Comparison of ENCODE assay signal across 21 cellular contexts in the genomic region with DNA sequence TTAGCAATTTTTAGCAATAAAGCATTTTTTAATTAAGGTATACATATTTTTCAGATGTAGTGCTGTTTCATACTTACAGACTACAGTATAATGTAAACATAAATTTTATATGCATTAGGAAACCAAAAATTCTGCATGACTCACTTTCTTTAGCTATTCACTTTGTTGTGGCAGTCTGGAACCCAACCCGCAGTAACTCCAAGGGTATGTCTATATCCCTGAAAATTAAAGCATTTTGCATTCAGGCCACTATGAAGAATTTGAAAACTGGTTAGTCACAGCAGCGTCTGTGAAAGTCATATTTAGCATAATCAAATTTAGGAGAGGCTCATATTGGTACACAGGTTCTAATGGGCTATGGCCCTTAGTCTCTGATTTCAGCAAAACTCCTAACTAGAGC. TPM values are rescaled to one million over a fixed set of nuclear protein-coding genes. Genes with fewer than 3 reads are reported as not detected.
DNase-seq lines count a peak whose midpoint lies in the region; ATAC-seq, FAIRE-seq and TF ChIP-seq lines count a peak whose summit lies in the region.
"Had no signal": no experiment of that assay in that cellular context is flagged by ENCODE, and none has a peak within 500 bp of the region (broad histone marks: within the 10 kb centered on the region; RNA-seq: fewer than 3 reads in every experiment).

No MANE protein-coding gene starts in this region.

- H4K20me1 ChIP-seq in astrocyte (ENCODE audit: insufficient read depth, low read length), result no peaks in the 10 kb centered on the region

- H3K36me3 ChIP-seq in astrocyte (ENCODE audit: insufficient read depth, low read length) (no peaks in the 10 kb centered on the region), suprapubic skin (no peaks in the 10 kb centered on the region)
- H3K36me3 ChIP-seq: SJCRH30 had no signal

- H3K4me3 ChIP-seq in astrocyte (ENCODE audit: insufficient read depth, low read depth, low read length), result no peak overlapping the region
- no peak overlapping the region for H3K4me3 ChIP-seq in suprapubic skin
- H3K4me3 ChIP-seq: SJCRH30 had no signal

- peaks cover 18% of the 10 kb centered on the region for H3K9me3 Mint-ChIP-seq in HFFc6
- H3K9me3 Mint-ChIP-seq in astrocyte (ENCODE audit: unreplicated experiment), result peaks cover 10% of the 10 kb centered on the region

- TF ChIP-seq CTCF in HFFc6 (IDR thresholded peaks at IDR 0.05), result no peak
- no peak for TF ChIP-seq CTCF in astrocyte (IDR thresholded peaks at IDR 0.05; ENCODE audit: insufficient read depth, low read depth, low read length)
- TF ChIP-seq CTCF in suprapubic skin (IDR thresholded peaks at IDR 0.05), result no peak

- no peaks in the 10 kb centered on the region for H3K79me2 ChIP-seq in astrocyte (ENCODE audit: insufficient read depth, low read length)

- no peak overlapping the region for H3K9ac ChIP-seq in astrocyte (ENCODE audit: low read length)

- TF ChIP-seq EP300 in suprapubic skin (IDR thresholded peaks at IDR 0.05), result no peak

- H3K4me1 ChIP-seq in astrocyte (ENCODE audit: insufficient read depth, low read length) (no peaks in the 10 kb centered on the region), suprapubic skin (peaks cover 40% of the 10 kb centered on the region)
- H3K4me1 ChIP-seq: SJCRH30 had no signal

- H3K27me3 Mint-ChIP-seq in HFFc6 (ENCODE audit: insufficient read depth) (no peaks in the 10 kb centered on the region), astrocyte (ENCODE audit: low read depth, unreplicated experiment) (no peaks in the 10 kb centered on the region)

- H3K27me3 ChIP-seq in astrocyte (ENCODE audit: insufficient read depth, low read length) (no peaks in the 10 kb centered on the region), suprapubic skin (no peaks in the 10 kb centered on the region)
- H3K27me3 ChIP-seq: SJCRH30 had no signal

- H3K27ac Mint-ChIP-seq in HFFc6 (no peak overlapping the region), astrocyte (ENCODE audit: unreplicated experiment) (peak overlapping the region; percentile 20)
- H3K27ac Mint-ChIP-seq: CD14-positive monocyte had no signal

- peaks cover 19% of the 10 kb centered on the region for H3K36me3 Mint-ChIP-seq in HFFc6 (ENCODE audit: low read depth)
- no peaks in the 10 kb centered on the region for H3K36me3 Mint-ChIP-seq in astrocyte (ENCODE audit: low read depth, unreplicated experiment)
- H3K36me3 Mint-ChIP-seq: CD14-positive monocyte had no signal

- H3K4me3 Mint-ChIP-seq in HFFc6 (no peak overlapping the region), astrocyte (ENCODE audit: unreplicated experiment) (no peak overlapping the region)
- H3K4me3 Mint-ChIP-seq: CD14-positive monocyte had no signal

- no peak overlapping the region for H3K27ac ChIP-seq in astrocyte (ENCODE audit: low read depth, low read length)
- peak overlapping the region; percentile 45 for H3K27ac ChIP-seq in suprapubic skin
- H3K27ac ChIP-seq: HL-60, SJCRH30 had no signal

- H2AFZ ChIP-seq in astrocyte (ENCODE audit: low read depth, low read length), result no peak overlapping the region

- H3K4me1 Mint-ChIP-seq in HFFc6 (ENCODE audit: low read depth) (peaks cover 41% of the 10 kb centered on the region), astrocyte (ENCODE audit: low read depth, unreplicated experiment) (peaks cover 28% of the 10 kb centered on the region)
- H3K4me1 Mint-ChIP-seq: CD14-positive monocyte had no signal

- no peaks in the 10 kb centered on the region for H3K9me3 ChIP-seq in astrocyte (ENCODE audit: insufficient read depth, low read depth, low read length)
- no peaks in the 10 kb centered on the region for H3K9me3 ChIP-seq in suprapubic skin

- ATAC-seq in esophagus mucosa (peak; percentile 27), GM21528 (IDR thresholded peaks at IDR 0.05; ENCODE audit: low FRiP score, unreplicated experiment) (no peak), HG02970 (IDR thresholded peaks at IDR 0.05; ENCODE audit: low FRiP score, unreplicated experiment) (no peak)

- WGBS in suprapubic skin, result 58% methylated on average over 2 of the region's 2 CpGs

- FAIRE-seq in astrocyte (lab: Jason Lieb, UNC), result no peak
- FAIRE-seq: H1, HTR-8/SVneo had no signal

- no peak overlapping the region for H3K4me2 ChIP-seq in astrocyte (ENCODE audit: low read length)

- TF ChIP-seq POLR2A in suprapubic skin (IDR thresholded peaks at IDR 0.05), result no peak

- DNase-seq in HFFc6 (peak; percentile 31), astrocyte (ENCODE audit: low read depth) (peak; percentile 45), suprapubic skin (ENCODE audit: low spot score in 2 of 2) (no peak), NCI-H2029 (lab: John Stamatoyannopoulos, UW) (no peak)
- DNase-seq: AML-193; DMS 273 treated with DMSO at 0.1 percent for 48 hours; MV-4-11; NCI-H1417; NCI-H2029 treated with DMSO at 0.1 percent for 48 hours; NCI-H2171 treated with DMSO at 0.1 percent for 48 hours; NCI-H446 treated with DMSO at 0.1 percent for 48 hours; NK-92 treated with Interleukin-12 subunit alpha and Interleukin-12 subunit beta, amount 100 ng/mL, for 24 hours; SJCRH30 had no signal

RNA-seq across cellular contexts. Expression of gene BBOX1, which starts 46.8 kb away (rescaled TPM):
- not detected for total RNA-seq in HFFc6 (2021; fragmentation: NEBNext Ultra II Directional; extraction: Animal tissue kit (Norgen Biotek cat#: 25700))
- total RNA-seq in astrocyte (0.39 and 0.62 TPM in 2 replicates), esophagus mucosa (13.7 TPM), suprapubic skin (10 to 100 TPM; 28.6 to 51.0 (median 44.7) TPM)
- total RNA-seq: H1, OCI-LY7, SJCRH30 had no signal

Comparison
In these comparisons a context has a peak if more than half of its experiments do, and no peak if none do; other contexts are left out.
1. DNase-seq: peak in HFFc6 (single experiment) and astrocyte (single experiment); none in suprapubic skin (0 of 2) and NCI-H2029 (single experiment).